In genomic region chr6:127971945-127972391, GRCh38 we compare ENCODE assay signal across 9 cellular contexts.
DNase-seq lines count a peak whose midpoint lies in the region; ATAC-seq, FAIRE-seq and TF ChIP-seq lines count a peak whose summit lies in the region.
"Had no signal": no experiment of that assay in that cellular context is flagged by ENCODE, and none has a peak within 500 bp of the region (broad histone marks: within the 10 kb centered on the region; RNA-seq: fewer than 3 reads in every experiment).

No MANE protein-coding gene starts in this region.

- H3K9me3 ChIP-seq in psoas muscle (no peaks in the 10 kb centered on the region), right atrium auricular region (no peaks in the 10 kb centered on the region)

- ATAC-seq in HG03139 (IDR thresholded peaks at IDR 0.05; ENCODE audit: unreplicated experiment), result no peak
- no peak for ATAC-seq in GM19351 (IDR thresholded peaks at IDR 0.05; ENCODE audit: unreplicated experiment)
- no peak for ATAC-seq in psoas muscle

- H3K36me3 ChIP-seq in psoas muscle (ENCODE audit: insufficient read depth in 1 of 2, low read depth in 1 of 2) (peaks cover 2 to 56% of the 10 kb centered on the region in 2 donors), right atrium auricular region (peaks cover 25% of the 10 kb centered on the region)

- peak; percentile 28 for FAIRE-seq in HTR-8/SVneo (lab: Jason Lieb, UNC)

- H3K27ac ChIP-seq in 22Rv1 (0 out of 2 replicates have a peak overlapping the region, but pooled peaks have one; percentile 5), psoas muscle (no peak overlapping the region), right atrium auricular region (no peak overlapping the region)
- H3K27ac ChIP-seq: C4-2B had no signal

- H3K27me3 ChIP-seq in psoas muscle (ENCODE audit: insufficient read depth in 3 of 3, low read length in 2 of 3) (no peaks in the 10 kb centered on the region), right atrium auricular region (no peaks in the 10 kb centered on the region)

- DNase-seq in HTR-8/SVneo (ENCODE audit: insufficient read length, low spot score) (peak; percentile 45), activated T-cell treated with anti-CD3 and anti-CD28 coated beads for 24 hours (ENCODE audit: low read depth) (peak; percentile 34), glomerular endothelial cell (ENCODE audit: extremely low read depth, low read depth, low spot score) (peak; percentile 45), psoas muscle (no peak), right atrium auricular region (ENCODE audit: low spot score) (no peak)

- intact Hi-C loops in psoas muscle (cut with DNase I), result no loop called here

- H3K4me3 ChIP-seq in psoas muscle, result no peak overlapping the region
- H3K4me3 ChIP-seq in right atrium auricular region, result no peak overlapping the region

- H3K4me1 ChIP-seq in psoas muscle (no peaks in the 10 kb centered on the region), right atrium auricular region (no peaks in the 10 kb centered on the region)

- TF ChIP-seq CTCF in 22Rv1 (IDR thresholded peaks at IDR 0.05), result no peak
- TF ChIP-seq CTCF in psoas muscle (IDR thresholded peaks at IDR 0.05), result no peak
- no peak for TF ChIP-seq CTCF in right atrium auricular region (IDR thresholded peaks at IDR 0.05)

- 82 to 98% (median 87%) methylated on average over 4 of the region's 4 CpGs for WGBS in psoas muscle, 3 donors

Comparison
In these comparisons a context has a peak if more than half of its experiments do, and no peak if none do; other contexts are left out.
1. DNase-seq: peak in HTR-8/SVneo (single experiment), activated T-cell treated with anti-CD3 and anti-CD28 coated beads for 24 hours (single experiment) and glomerular endothelial cell (single experiment); none in psoas muscle (0 of 2) and right atrium auricular region (single experiment).